In genomic region chr17:56715613-56716357, GRCh38 we compare ENCODE assay signal across 8 cellular contexts.
DNase-seq lines count a peak whose midpoint lies in the region; ATAC-seq, FAIRE-seq and TF ChIP-seq lines count a peak whose summit lies in the region.

No MANE protein-coding gene starts in this region.

- no peaks in the 10 kb centered on the region for H3K4me1 ChIP-seq in heart left ventricle

- peak; percentile 79 for TF ChIP-seq CTCF in SU-DHL-6 (IDR thresholded peaks at IDR 0.05; ENCODE audit: insufficient read depth, low read length, poor library complexity, severe bottlenecking)
- peak; percentile 71 to 92 (median 83) for TF ChIP-seq CTCF in heart left ventricle (IDR thresholded peaks at IDR 0.05)

- H3K9ac ChIP-seq in SU-DHL-6 (ENCODE audit: low read length): no peak overlapping the region

- no peaks in the 10 kb centered on the region for H3K79me2 ChIP-seq in SU-DHL-6 (ENCODE audit: insufficient read depth, low read length)

- no peaks in the 10 kb centered on the region for H3F3A ChIP-seq in SU-DHL-6 (ENCODE audit: insufficient read depth)

- H3K27me3 ChIP-seq in SU-DHL-6 (ENCODE audit: low read length) (no peaks in the 10 kb centered on the region), heart left ventricle (peaks cover 0 to 14% (median 0%) of the 10 kb centered on the region in 9 donors)

- ATAC-seq in HG02798 (IDR thresholded peaks at IDR 0.05; ENCODE audit: poor library complexity, unreplicated experiment): peak; percentile 90
- ATAC-seq in heart left ventricle: peak; percentile 80 to 94 (median 88)
- ATAC-seq in GM18520 (IDR thresholded peaks at IDR 0.05; ENCODE audit: unreplicated experiment): no peak

- peak; percentile 88 for FAIRE-seq in GM12892 (lab: Jason Lieb, UNC)

- no peaks in the 10 kb centered on the region for H4K20me1 ChIP-seq in SU-DHL-6 (ENCODE audit: low read depth, low read length)

- H3K9me2 ChIP-seq in SU-DHL-6 (replicated peaks; ENCODE audit: insufficient read depth, low read length): no peaks in the 10 kb centered on the region

- H3K36me3 ChIP-seq in SU-DHL-6 (ENCODE audit: low read length) (no peaks in the 10 kb centered on the region), heart left ventricle (no peaks in the 10 kb centered on the region)

- H3K9me3 ChIP-seq in SU-DHL-6 (ENCODE audit: insufficient read depth, low read length): no peaks in the 10 kb centered on the region
- H3K9me3 ChIP-seq in heart left ventricle: no peaks in the 10 kb centered on the region

- TF ChIP-seq POLR2A in GM12892 (IDR thresholded peaks at IDR 0.05; ENCODE audit: low read depth, low read length) (no peak), heart left ventricle (IDR thresholded peaks at IDR 0.05) (no peak)

- DNase-seq in GM12892 (ENCODE audit: insufficient read length) (peak; percentile 53), NCI-H1436 (lab: John Stamatoyannopoulos, UW) (peak; percentile 79), heart left ventricle (peak; percentile 72 to 77 (median 74)), renal cortical epithelial cell (ENCODE audit: low read depth) (peak; percentile 71)
- DNase-seq in activated naive CD8-positive, alpha-beta T cell treated with anti-CD3 and anti-CD28 coated beads, Interleukin-2, amount 50 U/mL, for 16 hours (ENCODE audit: low read depth, low spot score): peak; percentile 47

- intact Hi-C loops in heart left ventricle (cut with DNase I): loop anchor here (1.0 to 10.0 kb wide), 13 partner anchors 123 to 1193 kb away; partner anchors contain the start of gene NOG (in 3 of the 10)

- H3K4me2 ChIP-seq in SU-DHL-6 (ENCODE audit: low read depth, low read length, poor library complexity, severe bottlenecking): no peak overlapping the region

- WGBS in heart left ventricle, 4 donors: 20 to 23% (median 20%) methylated on average over 8 of the region's 8 CpGs

- no peak overlapping the region for H2AFZ ChIP-seq in SU-DHL-6 (ENCODE audit: low read depth, low read length, severe bottlenecking)

- no peak overlapping the region for H3K27ac ChIP-seq in SU-DHL-6 (ENCODE audit: low read depth, low read length)
- no peak overlapping the region for H3K27ac ChIP-seq in heart left ventricle

- H3K4me3 ChIP-seq in SU-DHL-6 (ENCODE audit: insufficient read depth, low read length, poor library complexity, severe bottlenecking) (no peak overlapping the region), heart left ventricle (no peak overlapping the region)
